1 cellular context compared by ENCODE assay signal in genomic region chr11:112086422-112087191, GRCh38.
TF ChIP-seq lines count a peak whose summit lies in the region.

Gene SDHD, plus strand, starts transcription at chr11:112086873. Its CDS starts 35 bp downstream, at chr11:112086908.
Gene TIMM8B, minus strand, starts transcription at chr11:112086756. Its CDS starts 33 bp downstream, at chr11:112086723.

TF ChIP-seq in HepG2, 621 proteins besides CTCF, POLR2A, EP300 and RAD21 (continued from another document and continues in another):
- TF ChIP-seq LRRFIP1 (CRISPR knock-in tag; conservative IDR thresholded peaks at IDR 0.05) (no peak), TFDP1 (CRISPR knock-in tag; IDR thresholded peaks at IDR 0.05; ENCODE audit: borderline replicate concordance) (peak; percentile 61), ATAD3A (CRISPR knock-in tag; IDR thresholded peaks at IDR 0.05) (no peak), ZNF639 (CRISPR knock-in tag; conservative IDR thresholded peaks at IDR 0.05) (0 out of 2 replicates have a peak, but pooled peaks have one; percentile 21), ZBTB7A (CRISPR knock-in tag; IDR thresholded peaks at IDR 0.05) (0 out of 2 replicates have a peak, but pooled peaks have one; percentile 35), ZBTB38 (CRISPR knock-in tag; IDR thresholded peaks at IDR 0.05) (peak; percentile 75; the same call in 1 of the 2 replicates), SMARCC2 (IDR thresholded peaks at IDR 0.05) (no peak), BCL3 (CRISPR knock-in tag; IDR thresholded peaks at IDR 0.05) (peak; percentile 89), ZBTB21 (CRISPR knock-in tag; IDR thresholded peaks at IDR 0.05) (no peak; the same call in 1 of the 2 replicates), ZNF260 (CRISPR knock-in tag; IDR thresholded peaks at IDR 0.05; ENCODE audit: borderline replicate concordance, low read depth) (no peak), CSRNP2 (CRISPR knock-in tag; conservative IDR thresholded peaks at IDR 0.05; ENCODE audit: low read depth) (no peak), SIX1 (CRISPR knock-in tag; IDR thresholded peaks at IDR 0.05; ENCODE audit: borderline replicate concordance) (no peak), HBP1 (CRISPR knock-in tag; IDR thresholded peaks at IDR 0.05; ENCODE audit: low read depth) (peak; percentile 92; the same call in 1 of the 2 replicates), HDAC6 (IDR thresholded peaks at IDR 0.05; ENCODE audit: low read depth, low read length) (no peak), STAT5B (CRISPR knock-in tag; IDR thresholded peaks at IDR 0.05) (no peak), NCOR1 (IDR thresholded peaks at IDR 0.05; ENCODE audit: borderline replicate concordance, low read length) (no peak), ZEB1 (IDR thresholded peaks at IDR 0.05; ENCODE audit: insufficient replicate concordance, low read depth) (no peak), DNMT1 (CRISPR knock-in tag; IDR thresholded peaks at IDR 0.05) (peak; percentile 91; the same call in 1 of the 2 replicates), ZNF577 (CRISPR knock-in tag; IDR thresholded peaks at IDR 0.05; ENCODE audit: borderline replicate concordance, low read depth) (no peak), HNRNPL (IDR thresholded peaks at IDR 0.05; ENCODE audit: low read depth, low read length) (no peak), BORCS8-MEF2B (CRISPR knock-in tag; IDR thresholded peaks at IDR 0.05) (0 out of 2 replicates have a peak, but pooled peaks have one; percentile 63), FOXM1 (CRISPR knock-in tag; IDR thresholded peaks at IDR 0.05) (no peak), DDIT3 (CRISPR knock-in tag; IDR thresholded peaks at IDR 0.05) (0 out of 2 replicates have a peak, but pooled peaks have one; percentile 1), SIN3B (IDR thresholded peaks at IDR 0.05; ENCODE audit: low read length) (peak; percentile 81), ARNT (IDR thresholded peaks at IDR 0.05) (no peak), EHMT2 (IDR thresholded peaks at IDR 0.05; ENCODE audit: borderline replicate concordance, low read depth, low read length) (no peak), RFX1 (IDR thresholded peaks at IDR 0.05) (no peak)
- TF ChIP-seq, protein P1, sequence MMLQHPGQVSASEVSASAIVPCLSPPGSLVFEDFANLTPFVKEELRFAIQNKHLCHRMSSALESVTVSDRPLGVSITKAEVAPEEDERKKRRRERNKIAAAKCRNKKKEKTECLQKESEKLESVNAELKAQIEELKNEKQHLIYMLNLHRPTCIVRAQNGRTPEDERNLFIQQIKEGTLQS (CRISPR knock-in tag; IDR thresholded peaks at IDR 0.05), result 0 out of 2 replicates have a peak, but pooled peaks have one; percentile 4
- TF ChIP-seq, protein P2, sequence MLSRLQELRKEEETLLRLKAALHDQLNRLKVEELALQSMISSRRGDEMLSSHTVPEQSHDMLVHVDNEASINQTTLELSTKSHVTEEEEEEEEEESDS (CRISPR knock-in tag; IDR thresholded peaks at IDR 0.05; ENCODE audit: borderline replicate concordance), result no peak
- TF ChIP-seq, protein P3, sequence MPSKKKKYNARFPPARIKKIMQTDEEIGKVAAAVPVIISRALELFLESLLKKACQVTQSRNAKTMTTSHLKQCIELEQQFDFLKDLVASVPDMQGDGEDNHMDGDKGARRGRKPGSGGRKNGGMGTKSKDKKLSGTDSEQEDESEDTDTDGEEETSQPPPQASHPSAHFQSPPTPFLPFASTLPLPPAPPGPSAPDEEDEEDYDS (CRISPR knock-in tag; IDR thresholded peaks at IDR 0.05), result peak; percentile 82
- TF ChIP-seq, protein P4, sequence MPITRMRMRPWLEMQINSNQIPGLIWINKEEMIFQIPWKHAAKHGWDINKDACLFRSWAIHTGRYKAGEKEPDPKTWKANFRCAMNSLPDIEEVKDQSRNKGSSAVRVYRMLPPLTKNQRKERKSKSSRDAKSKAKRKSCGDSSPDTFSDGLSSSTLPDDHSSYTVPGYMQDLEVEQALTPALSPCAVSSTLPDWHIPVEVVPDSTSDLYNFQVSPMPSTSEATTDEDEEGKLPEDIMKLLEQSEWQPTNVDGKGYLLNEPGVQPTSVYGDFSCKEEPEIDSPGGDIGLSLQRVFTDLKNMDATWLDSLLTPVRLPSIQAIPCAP (CRISPR knock-in tag; IDR thresholded peaks at IDR 0.05; ENCODE audit: low read depth), result no peak; the same call in 1 of the 2 replicates
- TF ChIP-seq, protein P5, sequence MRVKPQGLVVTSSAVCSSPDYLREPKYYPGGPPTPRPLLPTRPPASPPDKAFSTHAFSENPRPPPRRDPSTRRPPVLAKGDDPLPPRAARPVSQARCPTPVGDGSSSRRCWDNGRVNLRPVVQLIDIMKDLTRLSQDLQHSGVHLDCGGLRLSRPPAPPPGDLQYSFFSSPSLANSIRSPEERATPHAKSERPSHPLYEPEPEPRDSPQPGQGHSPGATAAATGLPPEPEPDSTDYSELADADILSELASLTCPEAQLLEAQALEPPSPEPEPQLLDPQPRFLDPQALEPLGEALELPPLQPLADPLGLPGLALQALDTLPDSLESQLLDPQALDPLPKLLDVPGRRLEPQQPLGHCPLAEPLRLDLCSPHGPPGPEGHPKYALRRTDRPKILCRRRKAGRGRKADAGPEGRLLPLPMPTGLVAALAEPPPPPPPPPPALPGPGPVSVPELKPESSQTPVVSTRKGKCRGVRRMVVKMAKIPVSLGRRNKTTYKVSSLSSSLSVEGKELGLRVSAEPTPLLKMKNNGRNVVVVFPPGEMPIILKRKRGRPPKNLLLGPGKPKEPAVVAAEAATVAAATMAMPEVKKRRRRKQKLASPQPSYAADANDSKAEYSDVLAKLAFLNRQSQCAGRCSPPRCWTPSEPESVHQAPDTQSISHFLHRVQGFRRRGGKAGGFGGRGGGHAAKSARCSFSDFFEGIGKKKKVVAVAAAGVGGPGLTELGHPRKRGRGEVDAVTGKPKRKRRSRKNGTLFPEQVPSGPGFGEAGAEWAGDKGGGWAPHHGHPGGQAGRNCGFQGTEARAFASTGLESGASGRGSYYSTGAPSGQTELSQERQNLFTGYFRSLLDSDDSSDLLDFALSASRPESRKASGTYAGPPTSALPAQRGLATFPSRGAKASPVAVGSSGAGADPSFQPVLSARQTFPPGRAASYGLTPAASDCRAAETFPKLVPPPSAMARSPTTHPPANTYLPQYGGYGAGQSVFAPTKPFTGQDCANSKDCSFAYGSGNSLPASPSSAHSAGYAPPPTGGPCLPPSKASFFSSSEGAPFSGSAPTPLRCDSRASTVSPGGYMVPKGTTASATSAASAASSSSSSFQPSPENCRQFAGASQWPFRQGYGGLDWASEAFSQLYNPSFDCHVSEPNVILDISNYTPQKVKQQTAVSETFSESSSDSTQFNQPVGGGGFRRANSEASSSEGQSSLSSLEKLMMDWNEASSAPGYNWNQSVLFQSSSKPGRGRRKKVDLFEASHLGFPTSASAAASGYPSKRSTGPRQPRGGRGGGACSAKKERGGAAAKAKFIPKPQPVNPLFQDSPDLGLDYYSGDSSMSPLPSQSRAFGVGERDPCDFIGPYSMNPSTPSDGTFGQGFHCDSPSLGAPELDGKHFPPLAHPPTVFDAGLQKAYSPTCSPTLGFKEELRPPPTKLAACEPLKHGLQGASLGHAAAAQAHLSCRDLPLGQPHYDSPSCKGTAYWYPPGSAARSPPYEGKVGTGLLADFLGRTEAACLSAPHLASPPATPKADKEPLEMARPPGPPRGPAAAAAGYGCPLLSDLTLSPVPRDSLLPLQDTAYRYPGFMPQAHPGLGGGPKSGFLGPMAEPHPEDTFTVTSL (CRISPR knock-in tag; IDR thresholded peaks at IDR 0.05; ENCODE audit: borderline replicate concordance), result peak; percentile 43; the same call in 1 of the 2 replicates
- TF ChIP-seq, protein P6, sequence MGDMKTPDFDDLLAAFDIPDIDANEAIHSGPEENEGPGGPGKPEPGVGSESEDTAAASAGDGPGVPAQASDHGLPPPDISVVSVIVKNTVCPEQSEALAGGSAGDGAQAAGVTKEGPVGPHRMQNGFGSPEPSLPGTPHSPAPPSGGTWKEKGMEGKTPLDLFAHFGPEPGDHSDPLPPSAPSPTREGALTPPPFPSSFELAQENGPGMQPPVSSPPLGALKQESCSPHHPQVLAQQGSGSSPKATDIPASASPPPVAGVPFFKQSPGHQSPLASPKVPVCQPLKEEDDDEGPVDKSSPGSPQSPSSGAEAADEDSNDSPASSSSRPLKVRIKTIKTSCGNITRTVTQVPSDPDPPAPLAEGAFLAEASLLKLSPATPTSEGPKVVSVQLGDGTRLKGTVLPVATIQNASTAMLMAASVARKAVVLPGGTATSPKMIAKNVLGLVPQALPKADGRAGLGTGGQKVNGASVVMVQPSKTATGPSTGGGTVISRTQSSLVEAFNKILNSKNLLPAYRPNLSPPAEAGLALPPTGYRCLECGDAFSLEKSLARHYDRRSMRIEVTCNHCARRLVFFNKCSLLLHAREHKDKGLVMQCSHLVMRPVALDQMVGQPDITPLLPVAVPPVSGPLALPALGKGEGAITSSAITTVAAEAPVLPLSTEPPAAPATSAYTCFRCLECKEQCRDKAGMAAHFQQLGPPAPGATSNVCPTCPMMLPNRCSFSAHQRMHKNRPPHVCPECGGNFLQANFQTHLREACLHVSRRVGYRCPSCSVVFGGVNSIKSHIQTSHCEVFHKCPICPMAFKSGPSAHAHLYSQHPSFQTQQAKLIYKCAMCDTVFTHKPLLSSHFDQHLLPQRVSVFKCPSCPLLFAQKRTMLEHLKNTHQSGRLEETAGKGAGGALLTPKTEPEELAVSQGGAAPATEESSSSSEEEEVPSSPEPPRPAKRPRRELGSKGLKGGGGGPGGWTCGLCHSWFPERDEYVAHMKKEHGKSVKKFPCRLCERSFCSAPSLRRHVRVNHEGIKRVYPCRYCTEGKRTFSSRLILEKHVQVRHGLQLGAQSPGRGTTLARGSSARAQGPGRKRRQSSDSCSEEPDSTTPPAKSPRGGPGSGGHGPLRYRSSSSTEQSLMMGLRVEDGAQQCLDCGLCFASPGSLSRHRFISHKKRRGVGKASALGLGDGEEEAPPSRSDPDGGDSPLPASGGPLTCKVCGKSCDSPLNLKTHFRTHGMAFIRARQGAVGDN (CRISPR knock-in tag; IDR thresholded peaks at IDR 0.05), result peak; percentile 94
